Comparison of ENCODE assay signal across 8 cellular contexts in the genomic region with DNA sequence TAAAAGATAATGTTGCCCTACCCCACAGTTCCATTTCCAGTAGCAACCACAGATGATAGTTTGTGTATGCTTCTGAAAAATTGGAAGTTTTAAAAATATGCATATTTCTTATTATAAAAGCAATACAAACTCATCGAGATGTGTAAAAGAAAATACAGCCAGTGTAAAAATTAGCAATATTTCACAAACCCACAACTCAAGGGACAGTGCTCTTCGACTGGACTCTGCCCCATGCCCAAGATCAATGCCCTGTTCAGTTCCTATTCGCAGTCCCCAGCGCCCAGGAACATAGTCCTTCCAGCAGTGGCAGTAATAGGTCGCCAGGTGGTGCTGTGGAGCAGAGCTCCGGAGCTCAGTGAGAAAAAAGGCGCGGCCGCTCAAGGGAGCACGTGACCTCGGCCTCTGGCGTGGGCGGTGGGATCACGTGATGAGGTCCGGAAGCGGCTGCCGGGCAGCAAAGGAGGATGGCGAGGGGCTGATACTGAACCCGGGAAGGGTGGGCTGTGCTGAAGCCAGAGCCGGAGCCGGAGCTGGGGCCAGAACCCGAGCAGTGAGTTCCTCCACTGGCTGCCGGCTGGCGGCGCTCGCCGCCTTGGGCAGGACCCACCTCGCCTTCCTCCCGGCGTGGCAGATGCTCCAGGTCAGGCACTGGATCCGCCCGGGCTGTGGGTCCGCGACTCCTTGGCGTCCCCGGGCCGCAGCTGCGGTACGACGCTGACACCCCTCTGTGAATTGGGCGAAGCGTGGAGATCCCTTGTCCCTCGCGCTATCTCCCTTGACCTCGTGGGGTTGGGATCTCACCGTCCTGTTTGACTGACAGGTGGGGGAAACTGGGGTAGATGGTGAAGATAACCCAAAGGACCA. TPM values are rescaled to one million over a fixed set of nuclear protein-coding genes. Genes with fewer than 3 reads are reported as not detected.
DNase-seq lines count a peak whose midpoint lies in the region; ATAC-seq, FAIRE-seq and TF ChIP-seq lines count a peak whose summit lies in the region.

A gene (plus strand): TSS at position 430 of the 864 bp plus-strand sequence. CDS start 11,190 bp downstream, outside the sequence.

- peak within 1 kb of the TSS; percentile 81 for H3K27ac Mint-ChIP-seq in activated naive CD8-positive, alpha-beta T cell treated with anti-CD3 and anti-CD28 coated beads for 36 hours

- H3K9me3 ChIP-seq in pancreas (no peaks in the 10 kb centered on the region), thyroid gland (no peaks in the 10 kb centered on the region)

- ATAC-seq in HG02610 (IDR thresholded peaks at IDR 0.05; ENCODE audit: unreplicated experiment) (peak; percentile 59), SK-N-SH treated with all-trans-retinoic acid at 6 μM for 48 hours (peak; percentile 89), Right ventricle myocardium inferior (peak; percentile 96), pancreas (peak; percentile 97 to 99 (median 98))

- H3K4me3 Mint-ChIP-seq in activated naive CD8-positive, alpha-beta T cell treated with anti-CD3 and anti-CD28 coated beads for 36 hours: peak within 1 kb of the TSS; percentile 90

- peak within 1 kb of the TSS in 2 of 4 donors; percentile 26 to 42 for H3K27ac ChIP-seq in pancreas
- peak within 1 kb of the TSS in 2 of 3 donors; percentile 3 to 32 for H3K27ac ChIP-seq in thyroid gland

- peaks cover 24% of the 10 kb centered on the region for H3K4me1 Mint-ChIP-seq in activated naive CD8-positive, alpha-beta T cell treated with anti-CD3 and anti-CD28 coated beads for 36 hours

- peak; percentile 83 for TF ChIP-seq CTCF in GM12864 (IDR thresholded peaks at IDR 0.05; ENCODE audit: low read depth, low read length, missing control alignments)
- TF ChIP-seq CTCF in pancreas (IDR thresholded peaks at IDR 0.05): peak; percentile 88 to 94 (median 91)
- peak; percentile 87 to 98 (median 96) for TF ChIP-seq CTCF in thyroid gland (IDR thresholded peaks at IDR 0.05)

- intact Hi-C loops in Right ventricle myocardium inferior (cut with DNase I): loop anchor here (1.0 to 2.0 kb wide), 3 partner anchors 53 to 293 kb away; no protein-coding TSS in a partner anchor
- intact Hi-C loops in pancreas (cut with DNase I): loop anchor here in 2 of 3 donors (5.0 kb wide), 1 partner anchor 55 kb away; no protein-coding TSS in a partner anchor
- intact Hi-C loops in thyroid gland (cut with DNase I): loop anchor here (5.0 kb wide), 1 partner anchor 205 kb away; no protein-coding TSS in a partner anchor

- H3K4me1 ChIP-seq in pancreas (no peaks in the 10 kb centered on the region), thyroid gland (peaks cover 0 to 6% of the 10 kb centered on the region in 2 donors)

- no peak for TF ChIP-seq POLR2A in thyroid gland (IDR thresholded peaks at IDR 0.05)

- WGBS in pancreas, 2 donors: 0% methylated on average over 41 to 46 of the region's 46 CpGs
- 0 to 1% methylated on average over 21 to 22 of the region's 46 CpGs for WGBS in thyroid gland, 2 donors

- DNase-seq in GM12864 (ENCODE audit: low read depth) (peak; percentile 68), NCI-H1092 (lab: John Stamatoyannopoulos, UW) (peak; percentile 84), Right ventricle myocardium inferior (ENCODE audit: missing footprints) (peak; percentile 97), pancreas (peak; percentile 89 to 97 (median 95)), thyroid gland (peak; percentile 93)
- peak; percentile 94 for DNase-seq in activated naive CD8-positive, alpha-beta T cell treated with anti-CD3 and anti-CD28 coated beads for 36 hours

- H3K27me3 ChIP-seq in pancreas (no peaks in the 10 kb centered on the region), thyroid gland (no peaks in the 10 kb centered on the region)

- H3K36me3 ChIP-seq in pancreas: no peaks in the 10 kb centered on the region
- H3K36me3 ChIP-seq in thyroid gland: no peaks in the 10 kb centered on the region

- no peaks in the 10 kb centered on the region for H3K9me3 Mint-ChIP-seq in activated naive CD8-positive, alpha-beta T cell treated with anti-CD3 and anti-CD28 coated beads for 36 hours

- peak within 1 kb of the TSS; percentile 89 for H3K4me3 ChIP-seq in GM12864 (ENCODE audit: low read depth, low read length)
- H3K4me3 ChIP-seq in pancreas: peak within 1 kb of the TSS; percentile 68 to 77 (median 74)
- H3K4me3 ChIP-seq in thyroid gland (replicated peaks in 1 of 3): peak within 1 kb of the TSS; percentile 11 to 68 (median 50)

- no peaks in the 10 kb centered on the region for H3K36me3 Mint-ChIP-seq in activated naive CD8-positive, alpha-beta T cell treated with anti-CD3 and anti-CD28 coated beads for 36 hours

- H3K27me3 Mint-ChIP-seq in activated naive CD8-positive, alpha-beta T cell treated with anti-CD3 and anti-CD28 coated beads for 36 hours: peaks cover 20% of the 10 kb centered on the region

- FAIRE-seq in pancreas (lab: Jason Lieb, UNC): no peak

TF ChIP-seq in SK-N-SH treated with all-trans-retinoic acid at 6 μM for 48 hours, 23 proteins besides CTCF, POLR2A, EP300 and RAD21:
- TF ChIP-seq ARNTL (CRISPR knock-in tag; IDR thresholded peaks at IDR 0.05; ENCODE audit: borderline replicate concordance, low read depth): no peak; the same call in 1 of the 2 replicates
- TF ChIP-seq ZFP30 (CRISPR knock-in tag; IDR thresholded peaks at IDR 0.05): no peak
- no peak for TF ChIP-seq CSDC2 (CRISPR knock-in tag; IDR thresholded peaks at IDR 0.05)
- 0 out of 2 replicates have a peak, but pooled peaks have one; percentile 28 for TF ChIP-seq ZFP3 (CRISPR knock-in tag; IDR thresholded peaks at IDR 0.05)
- 0 out of 2 replicates have a peak, but pooled peaks have one; percentile 33 for TF ChIP-seq ZNF8 (CRISPR knock-in tag; IDR thresholded peaks at IDR 0.05)
- TF ChIP-seq ZC3H10 (CRISPR knock-in tag; IDR thresholded peaks at IDR 0.05): no peak
- no peak for TF ChIP-seq ISL1 (CRISPR knock-in tag; IDR thresholded peaks at IDR 0.05)
- no peak for TF ChIP-seq BACH2 (CRISPR knock-in tag; IDR thresholded peaks at IDR 0.05; ENCODE audit: borderline replicate concordance)
- TF ChIP-seq ZNF565 (CRISPR knock-in tag; conservative IDR thresholded peaks at IDR 0.05; ENCODE audit: low read depth): no peak
- 0 out of 2 replicates have a peak, but pooled peaks have one; percentile 33 for TF ChIP-seq TCF4 (CRISPR knock-in tag; IDR thresholded peaks at IDR 0.05; ENCODE audit: borderline replicate concordance)
- TF ChIP-seq SNAI2 (CRISPR knock-in tag; IDR thresholded peaks at IDR 0.05): no peak
- no peak for TF ChIP-seq TOX (CRISPR knock-in tag; IDR thresholded peaks at IDR 0.05; ENCODE audit: borderline replicate concordance)
- TF ChIP-seq ZNF70 (CRISPR knock-in tag; IDR thresholded peaks at IDR 0.05): peak; percentile 57; the same call in 1 of the 2 replicates

RNA-seq across cellular contexts. Expression of the gene that starts here (rescaled TPM):
- total RNA-seq in activated naive CD8-positive, alpha-beta T cell treated with anti-CD3 and anti-CD28 coated beads for 36 hours: 1 to 10 TPM; 5.0 to 5.5 TPM
- total RNA-seq in Right ventricle myocardium inferior: 5.2 TPM
- 10 to 100 TPM in 1 of 6 donors, 1 to 10 TPM in 5; 5.0 to 11.3 (median 6.0) TPM for total RNA-seq in pancreas
- 1 to 10 TPM; 2.2 to 4.0 TPM for polyA plus RNA-seq in pancreas
- total RNA-seq in thyroid gland: 1 to 10 TPM; 4.5 to 7.5 (median 5.9) TPM
